Comparison of ENCODE assay signal across 8 cellular contexts in the genomic region with DNA sequence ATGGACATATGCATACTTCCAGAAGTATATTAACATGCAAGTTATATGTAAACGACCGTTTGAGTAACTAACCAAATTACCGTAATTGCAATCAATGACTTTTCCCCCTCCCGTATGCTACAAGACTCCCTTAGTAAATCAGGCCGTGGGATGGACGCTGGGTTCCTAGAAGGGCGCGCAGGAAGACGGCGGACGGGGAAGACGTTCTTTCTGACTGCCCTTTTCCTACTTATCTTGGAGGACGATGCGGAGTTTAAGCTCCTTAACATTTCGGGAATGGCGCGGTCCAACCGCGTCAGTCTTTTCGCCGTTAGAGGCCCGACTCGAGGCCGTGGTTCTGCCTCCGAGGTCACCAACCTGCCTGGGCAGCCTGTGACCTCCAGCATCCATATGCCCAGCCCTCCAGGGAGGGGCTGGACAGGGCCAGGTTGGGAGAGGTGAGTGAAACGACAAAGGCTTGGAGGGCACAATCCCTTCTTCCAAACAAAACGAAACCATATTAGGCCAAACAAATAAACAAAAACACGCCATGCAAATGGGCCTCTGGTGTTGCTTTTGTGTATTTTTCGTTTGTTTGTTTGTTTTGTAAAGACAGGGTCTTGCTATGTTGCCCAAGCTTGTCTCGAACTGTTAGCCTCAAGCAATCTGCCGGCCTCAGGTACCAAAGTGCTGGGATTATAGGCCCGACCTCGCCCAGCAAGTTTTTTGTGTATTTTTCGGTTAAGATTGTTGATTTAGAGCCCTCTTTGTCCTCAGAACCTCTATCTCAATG. TPM values are rescaled to one million over a fixed set of nuclear protein-coding genes. Genes with fewer than 3 reads are reported as not detected.
A peak's percentile ranks its signal among the peaks of the same experiment; 100 is the strongest.
DNase-seq lines count a peak whose midpoint lies in the region; ATAC-seq and TF ChIP-seq lines count a peak whose summit lies in the region.

No MANE protein-coding gene starts in this region.

- peak overlapping the region; percentile 89 to 99 for H3K4me3 Mint-ChIP-seq in CD14-positive monocyte

- peaks cover 36% of the 10 kb centered on the region for H3K4me1 Mint-ChIP-seq in CD14-positive monocyte

- WGBS in tibial nerve, 2 donors = 18 to 19% methylated on average over 34 of the region's 34 CpGs

- H3K27ac ChIP-seq in lower lobe of right lung (peak overlapping the region; percentile 97), tibial nerve (peak overlapping the region; percentile 86 to 96 (median 92))

- H3K4me1 ChIP-seq in lower lobe of right lung = peaks cover 34% of the 10 kb centered on the region
- peaks cover 0 to 41% (median 19%) of the 10 kb centered on the region in 4 donors for H3K4me1 ChIP-seq in tibial nerve

- TF ChIP-seq CTCF in CD14-positive monocyte (IDR thresholded peaks at IDR 0.05) (no peak), lower lobe of right lung (IDR thresholded peaks at IDR 0.05) (no peak), tibial nerve (IDR thresholded peaks at IDR 0.05) (no peak)

- no peaks in the 10 kb centered on the region for H3K27me3 ChIP-seq in lower lobe of right lung (ENCODE audit: low read depth)
- H3K27me3 ChIP-seq in tibial nerve = no peaks in the 10 kb centered on the region

- DNase-seq in CD14-positive monocyte (ENCODE audit: low spot score) (no peak), NCI-H2227 treated with DMSO at 0.1 percent for 48 hours (lab: John Stamatoyannopoulos, UW) (peak; percentile 21), cerebellum (ENCODE audit: low spot score) (peak; percentile 32), lower lobe of right lung (no peak), tibial nerve (ENCODE audit: low spot score in 2 of 2) (no peak), T1000 (lab: John Stamatoyannopoulos, UW) (no peak), NOMO-1 treated with DMSO at 0.1 percent for 48 hours (lab: John Stamatoyannopoulos, UW; ENCODE audit: unreplicated experiment) (no peak)

- peaks cover 1 to 3% (median 3%) of the 10 kb centered on the region in 3 donors for H3K27me3 Mint-ChIP-seq in CD14-positive monocyte (ENCODE audit: low read depth in 3 of 3)

- no peaks in the 10 kb centered on the region for H3K9me3 ChIP-seq in lower lobe of right lung
- no peaks in the 10 kb centered on the region for H3K9me3 ChIP-seq in tibial nerve

- H3K36me3 Mint-ChIP-seq in CD14-positive monocyte = peaks cover 15 to 23% of the 10 kb centered on the region in 2 donors

- H3K27ac Mint-ChIP-seq in CD14-positive monocyte = peak overlapping the region; percentile 95 to 100 (median 97)

- H3K36me3 ChIP-seq in lower lobe of right lung (peaks cover 15% of the 10 kb centered on the region), tibial nerve (peaks cover 0 to 29% (median 0%) of the 10 kb centered on the region in 3 donors)

- H3K4me3 ChIP-seq in lower lobe of right lung (peak overlapping the region; percentile 86), tibial nerve (peak overlapping the region; percentile 74 to 90 (median 82))

- TF ChIP-seq EP300 in tibial nerve (IDR thresholded peaks at IDR 0.05) = no peak

- no peak for TF ChIP-seq POLR2A in tibial nerve (IDR thresholded peaks at IDR 0.05)

- ATAC-seq in GM21390 (IDR thresholded peaks at IDR 0.05; ENCODE audit: unreplicated experiment) (peak; percentile 12), lower lobe of right lung (peak; percentile 11 to 30)

- H3K9me3 Mint-ChIP-seq in CD14-positive monocyte = peaks cover 0 to 2% (median 0%) of the 10 kb centered on the region in 7 donors

- intact Hi-C loops in CD14-positive monocyte (cut with micrococcal nuclease) (loop anchor here in 1 of 2 donors (2.0 kb wide), 1 partner anchor 17 kb away; no protein-coding TSS in a partner anchor), lower lobe of right lung (cut with DNase I) (no loop called here)

RNA-seq across cellular contexts. Expression of a gene that starts 0.9 kb away (rescaled TPM):
- polyA plus RNA-seq in CD14-positive monocyte = 10 to 100 TPM; 37.8 to 50.3 TPM
- 26.0 TPM for total RNA-seq in cerebellum
- total RNA-seq in lower lobe of right lung = 66.0 TPM
- 100 to 1,000 TPM in 1 of 4 donors, 10 to 100 TPM in 3; 69.9 to 100 (median 72.3) TPM for total RNA-seq in tibial nerve

RNA-seq across cellular contexts. Expression of a gene that starts 19.0 kb away (rescaled TPM):
- 10 to 100 TPM; 39.3 to 43.5 TPM for polyA plus RNA-seq in CD14-positive monocyte
- total RNA-seq in cerebellum = 29.8 TPM
- 57.6 TPM for total RNA-seq in lower lobe of right lung
- 10 to 100 TPM; 17.7 to 45.0 (median 32.8) TPM for total RNA-seq in tibial nerve

RNA-seq across cellular contexts. Expression of a gene that starts 44.4 kb away (rescaled TPM):
- polyA plus RNA-seq in CD14-positive monocyte = under 1 TPM in 1 of 2 donors, not detected in 1; 0.61 TPM
- total RNA-seq in cerebellum = 8.4 TPM
- total RNA-seq in lower lobe of right lung = 413 TPM
- total RNA-seq in tibial nerve = 100 to 1,000 TPM in 3 of 4 donors, 10 to 100 TPM in 1; 65.7 to 159 (median 130) TPM

RNA-seq across cellular contexts. Expression of a gene that starts 46.0 kb away (rescaled TPM):
- polyA plus RNA-seq in CD14-positive monocyte = 1 to 10 TPM; 1.3 to 1.8 TPM
- 10.9 TPM for total RNA-seq in cerebellum
- total RNA-seq in lower lobe of right lung = 23.7 TPM
- 10 to 100 TPM; 21.1 to 35.3 (median 27.1) TPM for total RNA-seq in tibial nerve

Comparison
In these comparisons a context has a peak if more than half of its experiments do, and no peak if none do; other contexts are left out.
1. DNase-seq: peak in NCI-H2227 treated with DMSO at 0.1 percent for 48 hours (single experiment) and cerebellum (single experiment); none in CD14-positive monocyte (single experiment), lower lobe of right lung (single experiment), tibial nerve (0 of 2), T1000 (single experiment) and NOMO-1 treated with DMSO at 0.1 percent for 48 hours (single experiment).